In genomic region chr18:58224425-58224750, GRCh38 we compare ENCODE assay signal across 12 cellular contexts.
DNase-seq lines count a peak whose midpoint lies in the region; ATAC-seq and TF ChIP-seq lines count a peak whose summit lies in the region.
"Had no signal": no experiment of that assay in that cellular context is flagged by ENCODE, and none has a peak within 500 bp of the region (broad histone marks: within the 10 kb centered on the region; RNA-seq: fewer than 3 reads in every experiment).

No MANE protein-coding gene starts in this region.

- DNase-seq in GM06990 (ENCODE audit: extremely low read depth, insufficient read length) (no peak), adipocyte (ENCODE audit: low read depth) (peak; percentile 47), kidney epithelial cell (ENCODE audit: low read depth) (no peak), GM10266 (ENCODE audit: extremely low spot score) (no peak), head of caudate nucleus (no peak), OCI-M1 (lab: John Stamatoyannopoulos, UW) (no peak)
- DNase-seq: activated effector memory CD4-positive, alpha-beta T cell treated with Interleukin-2 at 50 U/mL for 16 hours; effector memory CD4-positive, alpha-beta T cell; NK-92 treated with Interleukin-12 subunit alpha and Interleukin-12 subunit beta, amount 100 ng/mL, for 24 hours; stimulated activated CD4-positive, alpha-beta T cell treated with anti-CD3 and anti-CD28 coated beads, Interleukin-15, amount 100 ng/mL, for 24 hours had no signal

- H3K27me3 ChIP-seq in GM06990 (replicated peaks; ENCODE audit: control insufficient read depth, insufficient read depth, low read length) (no peaks in the 10 kb centered on the region), adipocyte (replicated peaks; ENCODE audit: control insufficient read depth, insufficient read depth, low read length) (no peaks in the 10 kb centered on the region), kidney epithelial cell (ENCODE audit: control insufficient read depth, insufficient read depth, low read length) (no peaks in the 10 kb centered on the region), skeletal muscle tissue (ENCODE audit: control insufficient read depth in 3 of 3, insufficient read depth in 3 of 3, low read length in 3 of 3) (no peaks in the 10 kb centered on the region)

- no peaks in the 10 kb centered on the region for H3K36me3 ChIP-seq in GM06990 (ENCODE audit: control insufficient read depth, insufficient read depth, low read length)
- H3K36me3 ChIP-seq in adipocyte (ENCODE audit: control insufficient read depth, insufficient read depth, low read length, severe bottlenecking), result no peaks in the 10 kb centered on the region
- H3K36me3 ChIP-seq in kidney epithelial cell (ENCODE audit: control insufficient read depth, insufficient read depth, low read length), result no peaks in the 10 kb centered on the region
- H3K36me3 ChIP-seq in skeletal muscle tissue (ENCODE audit: control insufficient read depth in 3 of 3, insufficient read depth in 3 of 3, low read length in 3 of 3), result no peaks in the 10 kb centered on the region

- TF ChIP-seq CTCF in GM06990 (IDR thresholded peaks at IDR 0.05; ENCODE audit: insufficient read depth, low read length, poor library complexity, severe bottlenecking) (no peak), kidney epithelial cell (IDR thresholded peaks at IDR 0.05; ENCODE audit: insufficient read depth, low read length, poor library complexity, severe bottlenecking) (no peak), GM10266 (IDR thresholded peaks at IDR 0.05; ENCODE audit: control insufficient read depth, insufficient read depth, low read depth, missing control alignments) (no peak)

- intact Hi-C loops in head of caudate nucleus (cut with DNase I), result no loop called here

- peak overlapping the region; percentile 6 for H3K9ac ChIP-seq in adipocyte (ENCODE audit: low read length)
- H3K9ac ChIP-seq in skeletal muscle tissue (ENCODE audit: low read depth in 1 of 3, low read length in 3 of 3), result no peak overlapping the region

- ATAC-seq in GM21360 (IDR thresholded peaks at IDR 0.05; ENCODE audit: unreplicated experiment), result no peak

- H3K9me3 ChIP-seq in adipocyte (ENCODE audit: control insufficient read depth, low read length), result no peaks in the 10 kb centered on the region
- no peaks in the 10 kb centered on the region for H3K9me3 ChIP-seq in skeletal muscle tissue (ENCODE audit: control insufficient read depth in 3 of 3, low read length in 3 of 3)

- H3K4me3 ChIP-seq in GM06990 (replicated peaks; ENCODE audit: low read depth, low read length), result peak overlapping the region; percentile 30
- H3K4me3 ChIP-seq in adipocyte (ENCODE audit: low read length), result peak overlapping the region; percentile 42
- peak overlapping the region; percentile 3 for H3K4me3 ChIP-seq in kidney epithelial cell (ENCODE audit: low read depth, low read length)
- no peak overlapping the region for H3K4me3 ChIP-seq in skeletal muscle tissue (ENCODE audit: low read length in 3 of 3)

- H3K4me1 ChIP-seq in adipocyte (ENCODE audit: control insufficient read depth, insufficient read depth, low read length) (peaks cover 22% of the 10 kb centered on the region), skeletal muscle tissue (ENCODE audit: control insufficient read depth in 3 of 3, insufficient read depth in 3 of 3, low read length in 3 of 3) (peaks cover 4 to 12% (median 7%) of the 10 kb centered on the region in 3 donors)

- peak overlapping the region; percentile 79 for H3K27ac ChIP-seq in skeletal muscle tissue (ENCODE audit: low read depth, low read length)

Comparison
In these comparisons a context has a peak if more than half of its experiments do, and no peak if none do; other contexts are left out.
1. H3K4me3 ChIP-seq: peak in GM06990 (single experiment), adipocyte (single experiment) and kidney epithelial cell (single experiment); none in skeletal muscle tissue (0 of 3).